8 cellular contexts compared by ENCODE assay signal in genomic region chr9:121201045-121201737, GRCh38. TPM values are rescaled to one million over a fixed set of nuclear protein-coding genes. Genes with fewer than 3 reads are reported as not detected.
A peak's percentile ranks its signal among the peaks of the same experiment; 100 is the strongest.
DNase-seq lines count a peak whose midpoint lies in the region; ATAC-seq lines count a peak whose summit lies in the region.

No MANE protein-coding gene starts in this region.

- no peaks in the 10 kb centered on the region for H3K9me3 ChIP-seq in SJSA1 (replicated peaks)
- H3K9me3 ChIP-seq in skeletal muscle satellite cell (replicated peaks; ENCODE audit: low read length) = no peaks in the 10 kb centered on the region

- H3K4me3 ChIP-seq in SJSA1 (peak overlapping the region; percentile 87), skeletal muscle satellite cell (ENCODE audit: low read length) (peak overlapping the region; percentile 75)

- H3K4me2 ChIP-seq in skeletal muscle satellite cell (ENCODE audit: low read length) = peak overlapping the region; percentile 93

- H3K27me3 ChIP-seq in SJSA1 (replicated peaks) (no peaks in the 10 kb centered on the region), skeletal muscle satellite cell (ENCODE audit: control insufficient read depth, insufficient read depth, low read length) (no peaks in the 10 kb centered on the region)

- H3K4me1 ChIP-seq in SJSA1 (replicated peaks) (peaks cover 27% of the 10 kb centered on the region), skeletal muscle satellite cell (ENCODE audit: control insufficient read depth, insufficient read depth, low read length) (peaks cover 41% of the 10 kb centered on the region)

- peak overlapping the region; percentile 60 for H3K27ac ChIP-seq in SJSA1

- H3K36me3 ChIP-seq in SJSA1 = peaks cover 7% of the 10 kb centered on the region
- H3K36me3 ChIP-seq in skeletal muscle satellite cell (ENCODE audit: insufficient read depth, low read length) = no peaks in the 10 kb centered on the region

- peak; percentile 17 for ATAC-seq in GM18517 (IDR thresholded peaks at IDR 0.05; ENCODE audit: unreplicated experiment)
- peak; percentile 22 for ATAC-seq in HG02840 (IDR thresholded peaks at IDR 0.05; ENCODE audit: low FRiP score, unreplicated experiment)

- DNase-seq in SJSA1 (ENCODE audit: low read depth in 1 of 2, low spot score in 2 of 2) = no peak
- DNase-seq in activated naive CD8-positive, alpha-beta T cell treated with anti-CD3 and anti-CD28 coated beads, Interleukin-2, amount 50 U/mL, for 16 hours (ENCODE audit: low read depth, low spot score) = peak; percentile 1
- peak; percentile 15 for DNase-seq in hepatic stellate cell (ENCODE audit: low spot score)
- DNase-seq in UCSD-AML1 (lab: John Stamatoyannopoulos, UW; ENCODE audit: unreplicated experiment) = no peak
- DNase-seq in AG08395 (ENCODE audit: low spot score) = no peak

- peak overlapping the region; percentile 92 for H3K9ac ChIP-seq in skeletal muscle satellite cell (ENCODE audit: low read depth, low read length)

RNA-seq across cellular contexts. Expression of gene RAB14, which starts 0.5 kb away (rescaled TPM):
- 18.3 and 30.4 TPM in 2 replicates for total RNA-seq in SJSA1 (2014; rRNA removed; shearing (Covaris generic))
- 27.4 and 29.9 TPM in 2 replicates for total RNA-seq in skeletal muscle satellite cell (2012; rRNA removed)

Comparison
In these comparisons a context has a peak if more than half of its experiments do, and no peak if none do; other contexts are left out.
1. DNase-seq: peak in activated naive CD8-positive, alpha-beta T cell treated with anti-CD3 and anti-CD28 coated beads, Interleukin-2, amount 50 U/mL, for 16 hours (single experiment) and hepatic stellate cell (single experiment); none in SJSA1 (0 of 2), UCSD-AML1 (single experiment) and AG08395 (single experiment).